Comparison of ENCODE assay signal across 19 cellular contexts in the genomic region with DNA sequence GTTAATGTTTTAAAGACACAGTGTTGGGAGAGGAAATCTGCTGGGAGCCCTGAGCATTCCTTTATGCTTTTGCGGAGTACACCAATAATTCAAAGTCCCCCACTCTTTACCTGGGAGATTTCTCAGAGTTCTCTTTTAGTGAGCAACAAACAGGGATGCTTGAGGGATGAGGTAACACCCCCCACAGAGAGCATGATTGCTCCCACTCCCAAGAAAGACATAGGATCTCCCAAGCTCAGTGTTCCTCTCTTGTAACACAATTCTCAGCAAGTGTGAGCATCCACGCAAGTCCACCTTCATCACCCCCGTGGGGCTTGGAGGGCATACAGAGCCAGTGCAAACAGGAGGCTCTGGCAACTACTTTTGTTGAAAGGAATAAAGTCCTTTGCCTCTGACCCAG.
"Had no signal": no experiment of that assay in that cellular context is flagged by ENCODE, and none has a peak within 500 bp of the region (broad histone marks: within the 10 kb centered on the region; RNA-seq: fewer than 3 reads in every experiment).

No MANE protein-coding gene starts in this region.

- H3K4me1 ChIP-seq: left ventricle myocardium inferior, lower lobe of right lung, neural progenitor cell, right atrium auricular region, sigmoid colon had no signal

- H3K27ac ChIP-seq: coronary artery, left ventricle myocardium inferior, lower lobe of right lung, neural progenitor cell, ovary, right atrium auricular region, sigmoid colon, skin epidermis had no signal

- DNase-seq: effector CD4-positive, alpha-beta T cell; foreskin melanocyte; head of caudate nucleus; hippocampal formation; immature natural killer cell; left cardiac atrium; left ventricle myocardium inferior; lower lobe of right lung; midbrain; nucleus accumbens; ovary; sigmoid colon; stimulated activated CD4-positive, alpha-beta T cell treated with anti-CD3 and anti-CD28 coated beads, Interleukin-2, amount 100 ng/mL, for 24 hours; stimulated activated naive CD4-positive, alpha-beta T cell; trophoblast cell had no signal

- H3K9me3 ChIP-seq: left ventricle myocardium inferior, lower lobe of right lung, ovary, right atrium auricular region, sigmoid colon had no signal

- H3K4me3 ChIP-seq: coronary artery, left ventricle myocardium inferior, lower lobe of right lung, neural progenitor cell, ovary, right atrium auricular region, sigmoid colon, skin epidermis had no signal

- H3K36me3 ChIP-seq: left ventricle myocardium inferior, lower lobe of right lung, neural progenitor cell, ovary, right atrium auricular region, sigmoid colon had no signal
